ENCODE assay signal across 12 cellular contexts in genomic region chr6:7195330-7196018, GRCh38.
DNase-seq lines count a peak whose midpoint lies in the region; ATAC-seq, FAIRE-seq and TF ChIP-seq lines count a peak whose summit lies in the region.
"Had no signal": no experiment of that assay in that cellular context is flagged by ENCODE, and none has a peak within 500 bp of the region (broad histone marks: within the 10 kb centered on the region; RNA-seq: fewer than 3 reads in every experiment).

No MANE protein-coding gene starts in this region.

- no peak for DNase-seq in right cardiac atrium
- DNase-seq in cardiac septum (ENCODE audit: low spot score), result no peak
- no peak for DNase-seq in K562 (ENCODE audit: extremely low read depth in 1 of 4, low spot score in 3 of 4)
- DNase-seq in mesothelial cell of epicardium (ENCODE audit: low spot score in 2 of 2, unreplicated experiment in 2 of 2), result no peak
- DNase-seq in upper lobe of right lung, result no peak
- DNase-seq in smooth muscle cell (lab: John Stamatoyannopoulos, UW; ENCODE audit: unreplicated experiment), result no peak
- no peak for DNase-seq in ecto neural progenitor cell (ENCODE audit: low spot score)
- DNase-seq in KG1 (lab: John Stamatoyannopoulos, UW), result no peak
- DNase-seq: GDM1, NCI-H446, Peyer's patch, spleen had no signal

- H3K27me3 Mint-ChIP-seq in mesothelial cell of epicardium (ENCODE audit: low read depth), result no peaks in the 10 kb centered on the region

- H3K4me1 ChIP-seq in right cardiac atrium (ENCODE audit: control insufficient read depth, insufficient read depth, low read length) (peaks cover 3% of the 10 kb centered on the region), K562 (replicated peaks in 1 of 2; ENCODE audit: control insufficient read depth in 2 of 2, insufficient read depth in 2 of 2, low read length in 2 of 2) (peaks cover 12 to 38% of the 10 kb centered on the region in 2 experiments), upper lobe of right lung (peaks cover 14% of the 10 kb centered on the region), smooth muscle cell (ENCODE audit: low read depth) (no peaks in the 10 kb centered on the region)

- H3K9me1 ChIP-seq in K562 (ENCODE audit: control insufficient read depth, insufficient read depth, low read length), result no peaks in the 10 kb centered on the region

- no peaks in the 10 kb centered on the region for H3K27me3 ChIP-seq in right cardiac atrium (ENCODE audit: control insufficient read depth, insufficient read depth)
- no peaks in the 10 kb centered on the region for H3K27me3 ChIP-seq in K562 (ENCODE audit: control insufficient read depth in 2 of 2, insufficient read depth in 2 of 2, low read length in 2 of 2)
- no peaks in the 10 kb centered on the region for H3K27me3 ChIP-seq in upper lobe of right lung
- H3K27me3 ChIP-seq in smooth muscle cell (ENCODE audit: low read depth), result no peaks in the 10 kb centered on the region
- H3K27me3 ChIP-seq: Peyer's patch, spleen had no signal

- H3K9me3 Mint-ChIP-seq in mesothelial cell of epicardium, result no peaks in the 10 kb centered on the region

- TF ChIP-seq POLR2A in K562 (conservative IDR thresholded peaks at IDR 0.05), result no peak

- H3K4me2 ChIP-seq in K562 (ENCODE audit: insufficient read depth, low read length), result peak overlapping the region; percentile 62
- H3K4me2 ChIP-seq in smooth muscle cell, result no peak overlapping the region

- H3F3A ChIP-seq in smooth muscle cell (ENCODE audit: low read depth), result no peaks in the 10 kb centered on the region

- H3K9me3 ChIP-seq in right cardiac atrium (ENCODE audit: control insufficient read depth, low read length), result no peaks in the 10 kb centered on the region
- H3K9me3 ChIP-seq in K562 (replicated peaks; ENCODE audit: control insufficient read depth, insufficient read depth, low read depth, low read length), result no peaks in the 10 kb centered on the region
- no peaks in the 10 kb centered on the region for H3K9me3 ChIP-seq in upper lobe of right lung
- no peaks in the 10 kb centered on the region for H3K9me3 ChIP-seq in smooth muscle cell (replicated peaks; ENCODE audit: low read depth)
- H3K9me3 ChIP-seq: Peyer's patch, spleen had no signal

- H3K4me3 ChIP-seq in right cardiac atrium (ENCODE audit: low read length), result no peak overlapping the region
- no peak overlapping the region for H3K4me3 ChIP-seq in K562
- H3K4me3 ChIP-seq in upper lobe of right lung, result no peak overlapping the region
- H3K4me3 ChIP-seq in smooth muscle cell, result no peak overlapping the region
- H3K4me3 ChIP-seq: Peyer's patch, spleen had no signal

- H3K27ac Mint-ChIP-seq in mesothelial cell of epicardium, result peak overlapping the region; percentile 89

- no peak overlapping the region for H3K27ac ChIP-seq in right cardiac atrium (ENCODE audit: low read length)
- H3K27ac ChIP-seq in K562 (ENCODE audit: extremely low read depth, low read depth, low read length), result peak overlapping the region; percentile 62
- H3K27ac ChIP-seq in upper lobe of right lung, result no peak overlapping the region
- H3K27ac ChIP-seq in smooth muscle cell (ENCODE audit: low read depth), result no peak overlapping the region

- CTCF ChIA-PET in K562 (lab: Yijun Ruan, JAX; ENCODE audit: low intra/inter-chr PET ratio), result no interaction called here

- no peak overlapping the region for H3K4me3 Mint-ChIP-seq in mesothelial cell of epicardium

- peaks cover 28% of the 10 kb centered on the region for H3K36me3 Mint-ChIP-seq in mesothelial cell of epicardium

- TF ChIP-seq RAD21 in K562 (CRISPR knock-in tag; conservative IDR thresholded peaks at IDR 0.05 in 1 of 2, IDR thresholded peaks at IDR 0.05 in 1 of 2), result no peak

- BruUV-seq in K562 (replicated peaks; lab: Mats Ljungman, UMichigan), result no TSS peak

- intact Hi-C loops in right cardiac atrium (cut with DNase I) (no loop called here), cardiac septum (cut with DNase I) (no loop called here), K562 (cut with micrococcal nuclease) (loop anchor here (5.0 kb wide), 1 partner anchor 43 kb away; no protein-coding TSS in a partner anchor), upper lobe of right lung (cut with DNase I) (no loop called here)

- TF ChIP-seq CTCF in K562 (IDR thresholded peaks at IDR 0.05 in 2 of 3, conservative IDR thresholded peaks at IDR 0.05 in 1 of 3; ENCODE audit: insufficient read depth in 2 of 3, low read depth in 1 of 3, low read length in 3 of 3) (no peak), mesothelial cell of epicardium (IDR thresholded peaks at IDR 0.05; ENCODE audit: unreplicated experiment) (no peak), upper lobe of right lung (IDR thresholded peaks at IDR 0.05) (no peak), smooth muscle cell (IDR thresholded peaks at IDR 0.05; ENCODE audit: borderline replicate concordance, insufficient read depth, poor library complexity, severe bottlenecking) (no peak)

- ATAC-seq in right cardiac atrium (peak; percentile 16 to 19), K562 (no peak), upper lobe of right lung (peak; percentile 68)

- H2AFZ ChIP-seq in K562 (ENCODE audit: low read depth, low read length) (no peak overlapping the region), smooth muscle cell (ENCODE audit: low read depth) (no peak overlapping the region)

- 70% methylated on average over 10 of the region's 10 CpGs for WGBS in right cardiac atrium
- 68% methylated on average over 10 of the region's 10 CpGs for WGBS in K562 (ENCODE audit: insufficient coverage, low coverage, missing lambda C conversion rate)
- 92% methylated on average over 10 of the region's 10 CpGs for WGBS in smooth muscle cell (ENCODE audit: low lambda C conversion rate)

- H3K9ac ChIP-seq in K562 (ENCODE audit: insufficient read depth in 1 of 2, low read depth in 2 of 2, low read length in 2 of 2) (peak overlapping the region; percentile 28 to 86; a peak in 3 of 4 replicates), smooth muscle cell (ENCODE audit: low read depth) (no peak overlapping the region)

- in situ Hi-C loops in K562 (cut with MboI), result no loop called here

- H3K36me3 ChIP-seq in K562 (ENCODE audit: control insufficient read depth, insufficient read depth, low read length) (peaks cover 76% of the 10 kb centered on the region), upper lobe of right lung (peaks cover 34% of the 10 kb centered on the region), smooth muscle cell (ENCODE audit: low read depth) (peaks cover 9% of the 10 kb centered on the region)

- POLR2A ChIA-PET in K562 (lab: Yijun Ruan, JAX), result interaction anchor here (0.5 to 1.3 kb wide), 6 partner anchors 10 to 295 kb away, joined by 3 to 4 read pairs (median 3); no protein-coding TSS in a partner anchor

- no peaks in the 10 kb centered on the region for H4K20me1 ChIP-seq in K562 (replicated peaks; ENCODE audit: control insufficient read depth, insufficient read depth, low read length)
- peaks cover 78% of the 10 kb centered on the region for H4K20me1 ChIP-seq in smooth muscle cell (ENCODE audit: low read depth)

- H3K4me1 Mint-ChIP-seq in mesothelial cell of epicardium, result peaks cover 16% of the 10 kb centered on the region

- FAIRE-seq in K562 (lab: Jason Lieb, UNC), result no peak

- no peak for TF ChIP-seq EP300 in K562 (IDR thresholded peaks at IDR 0.05; ENCODE audit: low read length)

- peaks cover 93% of the 10 kb centered on the region for H3K79me2 ChIP-seq in K562 (ENCODE audit: control insufficient read depth, insufficient read depth, low read length)
- peaks cover 18% of the 10 kb centered on the region for H3K79me2 ChIP-seq in smooth muscle cell (ENCODE audit: low read depth)

TF ChIP-seq in K562, 482 proteins besides CTCF, POLR2A, EP300 and RAD21 (continues in another document):
- TF ChIP-seq ZNF277 (CRISPR knock-in tag; IDR thresholded peaks at IDR 0.05; ENCODE audit: borderline replicate concordance) (no peak), TAL1 (IDR thresholded peaks at IDR 0.05) (no peak), MCM7 (IDR thresholded peaks at IDR 0.05) (no peak), KLF6 (CRISPR knock-in tag; IDR thresholded peaks at IDR 0.05; ENCODE audit: borderline replicate concordance) (peak; percentile 18; the same call in 1 of the 2 replicates), ERF (CRISPR knock-in tag; IDR thresholded peaks at IDR 0.05) (0 out of 2 replicates have a peak, but pooled peaks have one; percentile 52), KHSRP (IDR thresholded peaks at IDR 0.05) (no peak), POLR2AphosphoS5 (IDR thresholded peaks at IDR 0.05; ENCODE audit: control insufficient read depth, insufficient read depth, low read depth, low read length) (no peak), NFRKB (IDR thresholded peaks at IDR 0.05; ENCODE audit: low read depth) (no peak), YY1 (IDR thresholded peaks at IDR 0.05; ENCODE audit: borderline replicate concordance in 1 of 3, control insufficient read depth in 1 of 3, extremely low read depth in 1 of 3, insufficient read depth in 3 of 3, insufficient read length in 1 of 3, insufficient replicate concordance in 2 of 3, low read depth in 1 of 3, low read length in 2 of 3) (no peak), SIRT6 (IDR thresholded peaks at IDR 0.05; ENCODE audit: low read depth, low read length) (no peak), DMBX1 (CRISPR knock-in tag; IDR thresholded peaks at IDR 0.05; ENCODE audit: borderline replicate concordance) (peak; percentile 76), DPF2 (IDR thresholded peaks at IDR 0.05) (no peak)
